Comparison of ENCODE assay signal across 1 cellular context in genomic region chr20:13430346-13431002, GRCh38.
TF ChIP-seq lines count a peak whose summit lies in the region.

No MANE protein-coding gene starts in this region.

TF ChIP-seq in GM23338, 12 proteins besides CTCF, POLR2A, EP300 and RAD21 (continued from another document):
- TF ChIP-seq ZNF462 (CRISPR knock-in tag; IDR thresholded peaks at IDR 0.05) (no peak), ZNF331 (CRISPR knock-in tag; IDR thresholded peaks at IDR 0.05; ENCODE audit: low read depth) (no peak), STAT1 (IDR thresholded peaks at IDR 0.05; ENCODE audit: unreplicated experiment) (no peak), POLR2AphosphoS5 (IDR thresholded peaks at IDR 0.05; ENCODE audit: low read depth) (no peak), JUNB (IDR thresholded peaks at IDR 0.05; ENCODE audit: unreplicated experiment) (no peak), EZH2 (IDR thresholded peaks at IDR 0.05; ENCODE audit: low read depth, unreplicated experiment) (no peak)
- TF ChIP-seq, protein P1, sequence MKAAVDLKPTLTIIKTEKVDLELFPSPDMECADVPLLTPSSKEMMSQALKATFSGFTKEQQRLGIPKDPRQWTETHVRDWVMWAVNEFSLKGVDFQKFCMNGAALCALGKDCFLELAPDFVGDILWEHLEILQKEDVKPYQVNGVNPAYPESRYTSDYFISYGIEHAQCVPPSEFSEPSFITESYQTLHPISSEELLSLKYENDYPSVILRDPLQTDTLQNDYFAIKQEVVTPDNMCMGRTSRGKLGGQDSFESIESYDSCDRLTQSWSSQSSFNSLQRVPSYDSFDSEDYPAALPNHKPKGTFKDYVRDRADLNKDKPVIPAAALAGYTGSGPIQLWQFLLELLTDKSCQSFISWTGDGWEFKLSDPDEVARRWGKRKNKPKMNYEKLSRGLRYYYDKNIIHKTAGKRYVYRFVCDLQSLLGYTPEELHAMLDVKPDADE (IDR thresholded peaks at IDR 0.05), result no peak
